Comparison of ENCODE assay signal across 8 cellular contexts in genomic region chr1:1020000-1020404, GRCh38. TPM values are rescaled to one million over a fixed set of nuclear protein-coding genes. Genes with fewer than 3 reads are reported as not detected.
DNase-seq lines count a peak whose midpoint lies in the region; ATAC-seq and TF ChIP-seq lines count a peak whose summit lies in the region.

AGRN (plus strand) TSS chr1:1020120; CDS start chr1:1020173, 53 bp downstream.

- H3K9me3 Mint-ChIP-seq in T-helper 1 cell treated with Interleukin-12 subunit alpha and Interleukin-12 subunit beta and Interleukin-4 antibody, amounts not matched to agents 30 μg/mL and 1 μg/mL, for 36 hours = no peaks in the 10 kb centered on the region
- H3K9me3 Mint-ChIP-seq in neural progenitor cell = peaks cover 2% of the 10 kb centered on the region

- peaks cover 18% of the 10 kb centered on the region for H3F3A ChIP-seq in neural progenitor cell (ENCODE audit: low read depth)

- H3K36me3 Mint-ChIP-seq in T-helper 1 cell treated with Interleukin-12 subunit alpha and Interleukin-12 subunit beta and Interleukin-4 antibody, amounts not matched to agents 30 μg/mL and 1 μg/mL, for 36 hours (ENCODE audit: low read depth) = peaks cover 7% of the 10 kb centered on the region
- no peaks in the 10 kb centered on the region for H3K36me3 Mint-ChIP-seq in neural progenitor cell

- H4K20me1 ChIP-seq in neural progenitor cell (ENCODE audit: low read depth) = peaks cover 41% of the 10 kb centered on the region

- H3K9ac ChIP-seq in neural progenitor cell = peak within 1 kb of the TSS; percentile 70

- no peaks in the 10 kb centered on the region for H3K36me3 ChIP-seq in neural progenitor cell

- H3K4me1 Mint-ChIP-seq in T-helper 1 cell treated with Interleukin-12 subunit alpha and Interleukin-12 subunit beta and Interleukin-4 antibody, amounts not matched to agents 30 μg/mL and 1 μg/mL, for 36 hours (ENCODE audit: low read depth) = peaks cover 13% of the 10 kb centered on the region
- peaks cover 19% of the 10 kb centered on the region for H3K4me1 Mint-ChIP-seq in neural progenitor cell

- no peaks in the 10 kb centered on the region for H3K9me3 ChIP-seq in neural progenitor cell (ENCODE audit: low read depth)

- H3K4me3 ChIP-seq in fibroblast of mammary gland (ENCODE audit: control insufficient read depth, low read depth, low read length) = peak within 1 kb of the TSS; percentile 29
- H3K4me3 ChIP-seq in neural progenitor cell = peak within 1 kb of the TSS; percentile 69

- H2AFZ ChIP-seq in neural progenitor cell (replicated peaks) = peak within 1 kb of the TSS; percentile 79

- no peak for DNase-seq in fibroblast of mammary gland (ENCODE audit: low read depth)
- peak; percentile 85 for DNase-seq in neural progenitor cell (ENCODE audit: low spot score)
- DNase-seq in NCI-H2081 (lab: John Stamatoyannopoulos, UW) = no peak
- DNase-seq in pons (ENCODE audit: low spot score) = no peak

- peaks cover 39% of the 10 kb centered on the region for H3K79me2 ChIP-seq in neural progenitor cell (ENCODE audit: low read depth)

- H3K27me3 ChIP-seq in neural progenitor cell = no peaks in the 10 kb centered on the region

- peaks cover 10% of the 10 kb centered on the region for H3K27me3 Mint-ChIP-seq in T-helper 1 cell treated with Interleukin-12 subunit alpha and Interleukin-12 subunit beta and Interleukin-4 antibody, amounts not matched to agents 30 μg/mL and 1 μg/mL, for 36 hours (ENCODE audit: low read depth)
- H3K27me3 Mint-ChIP-seq in neural progenitor cell (ENCODE audit: insufficient read depth, low read depth) = peaks cover 10% of the 10 kb centered on the region

- H3K27ac Mint-ChIP-seq in T-helper 1 cell treated with Interleukin-12 subunit alpha and Interleukin-12 subunit beta and Interleukin-4 antibody, amounts not matched to agents 30 μg/mL and 1 μg/mL, for 36 hours = peak within 1 kb of the TSS; percentile 20
- H3K27ac Mint-ChIP-seq in neural progenitor cell = no peak within 1 kb of the TSS

- H3K4me3 Mint-ChIP-seq in T-helper 1 cell treated with Interleukin-12 subunit alpha and Interleukin-12 subunit beta and Interleukin-4 antibody, amounts not matched to agents 30 μg/mL and 1 μg/mL, for 36 hours = peak within 1 kb of the TSS; percentile 60
- peak within 1 kb of the TSS; percentile 80 for H3K4me3 Mint-ChIP-seq in neural progenitor cell

- ATAC-seq in GM18511 (IDR thresholded peaks at IDR 0.05; ENCODE audit: unreplicated experiment) = peak; percentile 33
- peak; percentile 26 for ATAC-seq in HG02970 (IDR thresholded peaks at IDR 0.05; ENCODE audit: low FRiP score, unreplicated experiment)

- H3K4me2 ChIP-seq in neural progenitor cell = peak within 1 kb of the TSS; percentile 88

- H3K4me1 ChIP-seq in neural progenitor cell = peaks cover 27% of the 10 kb centered on the region

- no peak for TF ChIP-seq CTCF in 22Rv1 (IDR thresholded peaks at IDR 0.05)
- TF ChIP-seq CTCF in fibroblast of mammary gland (conservative IDR thresholded peaks at IDR 0.05; ENCODE audit: control insufficient read depth, insufficient read depth, low read depth, low read length) = no peak
- no peak for TF ChIP-seq CTCF in neural progenitor cell (IDR thresholded peaks at IDR 0.05)

- peak within 1 kb of the TSS; percentile 87 for H3K27ac ChIP-seq in 22Rv1
- peak within 1 kb of the TSS; percentile 99 for H3K27ac ChIP-seq in neural progenitor cell

RNA-seq across cellular contexts. Expression of gene AGRN, which starts in this region (rescaled TPM):
- total RNA-seq in neural progenitor cell (ENCODE audit: low replicate concordance) = 34.1 and 142 TPM in 2 replicates
